26 cellular contexts compared by ENCODE assay signal in genomic region chr17:35616506-35616905, GRCh38. TPM values are rescaled to one million over a fixed set of nuclear protein-coding genes. Genes with fewer than 3 reads are reported as not detected.
"Had no signal": no experiment of that assay in that cellular context is flagged by ENCODE, and none has a peak within 500 bp of the region (broad histone marks: within the 10 kb centered on the region; RNA-seq: fewer than 3 reads in every experiment).

No MANE protein-coding gene starts in this region.

- H3K9ac ChIP-seq: KMS-11 had no signal

- H3K27ac ChIP-seq: KMS-11 had no signal

- DNase-seq: activated B cell treated with CpG ODN at 0.5 μM for 24 hours; activated CD4-positive, alpha-beta memory T cell treated with anti-CD3 and anti-CD28 coated beads for 36 hours; activated CD4-positive, alpha-beta T cell treated with anti-CD3 and anti-CD28 coated beads, Interleukin-2, amount 10 ng/mL, durations not matched to agents 7 days and 5 days; activated CD8-positive, alpha-beta memory T cell treated with anti-CD3 and anti-CD28 coated beads for 24 hours; activated effector memory CD4-positive, alpha-beta T cell treated with anti-CD3 and anti-CD28 coated beads, Interleukin-2, amount 50 U/mL, for 16 hours; activated naive CD4-positive, alpha-beta T cell treated with Interleukin-2 at 50 U/mL for 16 hours; activated naive CD8-positive, alpha-beta T cell treated with anti-CD3 and anti-CD28 coated beads, Interleukin-2, amount 50 U/mL, for 24 hours; activated T-cell treated with anti-CD3 and anti-CD28 coated beads, Interleukin-2, amount 50 U/mL, for 4 hours; amygdala; NCI-H1092 treated with DMSO at 0.1 percent for 48 hours; NCI-H1417 treated with DMSO at 0.1 percent for 48 hours; NCI-H1694; NCI-H2029; NCI-H2107; NCI-H2171 treated with DMSO at 0.1 percent for 48 hours; NCI-H226; NCI-H510A treated with DMSO at 0.1 percent for 48 hours; SHP77; T-helper 17 cell; T-helper 9 cell had no signal

- FAIRE-seq: astrocyte, RCC 7860 had no signal

- H3K4me2 ChIP-seq: KMS-11 had no signal

- ATAC-seq: activated naive CD4-positive, alpha-beta T cell treated with anti-CD3 and anti-CD28 coated beads, Interleukin-2, amount 50 U/mL, for 72 hours; activated naive CD8-positive, alpha-beta T cell treated with anti-CD3 and anti-CD28 coated beads, Interleukin-2, amount 50 U/mL, for 24 hours; activated T-cell treated with anti-CD3 and anti-CD28 coated beads, Interleukin-2, amount 50 U/mL, for 4 hours; T-helper 17 cell had no signal

RNA-seq across cellular contexts. Expression of gene SLFN14, which starts 55.9 kb away (rescaled TPM):
- total RNA-seq: activated B cell treated with CpG ODN at 0.5 μM for 24 hours; activated CD4-positive, alpha-beta memory T cell treated with anti-CD3 and anti-CD28 coated beads for 36 hours; activated CD4-positive, alpha-beta T cell treated with anti-CD3 and anti-CD28 coated beads, Interleukin-2, amount 10 ng/mL, durations not matched to agents 7 days and 5 days; activated T-cell treated with anti-CD3 and anti-CD28 coated beads, Interleukin-2, amount 50 U/mL, for 4 hours; astrocyte; MCF 10A; SK-MEL-5 had no signal
